2 cellular contexts compared by ENCODE assay signal in genomic region chr1:181092883-181093282, GRCh38.
TF ChIP-seq lines count a peak whose summit lies in the region.

No MANE protein-coding gene starts in this region.

TF ChIP-seq in A549, 52 proteins besides CTCF, POLR2A, EP300 and RAD21:
- no peak for TF ChIP-seq MAX (IDR thresholded peaks at IDR 0.05)
- TF ChIP-seq ESRRA (IDR thresholded peaks at IDR 0.05; ENCODE audit: borderline replicate concordance, low read length), result no peak
- no peak for TF ChIP-seq ZSCAN20 (CRISPR knock-in tag; IDR thresholded peaks at IDR 0.05)
- no peak for TF ChIP-seq CBX8 (IDR thresholded peaks at IDR 0.05)
- TF ChIP-seq USF2 (IDR thresholded peaks at IDR 0.05), result no peak
- TF ChIP-seq NR3C1 (IDR thresholded peaks at IDR 0.05), result no peak
- 0 out of 2 replicates have a peak, but pooled peaks have one; percentile 56 for TF ChIP-seq POLR2AphosphoS2 (conservative IDR thresholded peaks at IDR 0.05; ENCODE audit: low read length)
- no peak for TF ChIP-seq FOSL2 (IDR thresholded peaks at IDR 0.05)
- TF ChIP-seq FOSL2 (CRISPR knock-in tag; IDR thresholded peaks at IDR 0.05), result peak; percentile 3; the same call in 1 of the 2 replicates
- no peak for TF ChIP-seq RARB (CRISPR knock-in tag; IDR thresholded peaks at IDR 0.05)
- peak; percentile 55; the same call in 1 of the 2 replicates for TF ChIP-seq HOXA7 (CRISPR knock-in tag; IDR thresholded peaks at IDR 0.05)
- TF ChIP-seq ZC3H11A (IDR thresholded peaks at IDR 0.05), result no peak
- no peak for TF ChIP-seq EHF (CRISPR knock-in tag; IDR thresholded peaks at IDR 0.05)
- no peak for TF ChIP-seq BCL3 (IDR thresholded peaks at IDR 0.05)
- TF ChIP-seq REST (IDR thresholded peaks at IDR 0.05), result no peak
- TF ChIP-seq HES2 (IDR thresholded peaks at IDR 0.05), result no peak
- TF ChIP-seq BHLHE40 (IDR thresholded peaks at IDR 0.05; ENCODE audit: low read depth, low read length), result no peak
- no peak for TF ChIP-seq FOSB (CRISPR knock-in tag; IDR thresholded peaks at IDR 0.05)

TF ChIP-seq in GM12878, 131 proteins besides CTCF, POLR2A, EP300 and RAD21:
- no peak for TF ChIP-seq EGR1 (IDR thresholded peaks at IDR 0.05; ENCODE audit: borderline replicate concordance in 1 of 2, low read depth in 2 of 2, low read length in 2 of 2)
- no peak for TF ChIP-seq BRCA1 (IDR thresholded peaks at IDR 0.05; ENCODE audit: low read depth, low read length)
- TF ChIP-seq TAF1 (IDR thresholded peaks at IDR 0.05; ENCODE audit: borderline replicate concordance, low read depth, low read length), result no peak
- TF ChIP-seq FOXK2 (IDR thresholded peaks at IDR 0.05), result no peak
- TF ChIP-seq FOXM1 (IDR thresholded peaks at IDR 0.05; ENCODE audit: low read depth, low read length), result no peak
- TF ChIP-seq SIN3A (IDR thresholded peaks at IDR 0.05; ENCODE audit: low read depth, low read length), result no peak
- no peak for TF ChIP-seq YBX1 (IDR thresholded peaks at IDR 0.05)
- TF ChIP-seq MYC (IDR thresholded peaks at IDR 0.05; ENCODE audit: insufficient read depth, insufficient read length, insufficient replicate concordance, low read length, severe bottlenecking), result no peak
- no peak for TF ChIP-seq MLLT1 (IDR thresholded peaks at IDR 0.05)
TF ChIP-seq in GM12878: peak in this region for 0.
